In genomic region chr4:732911-733630, GRCh38 we compare ENCODE assay signal across 18 cellular contexts. TPM values are rescaled to one million over a fixed set of nuclear protein-coding genes. Genes with fewer than 3 reads are reported as not detected.
DNase-seq lines count a peak whose midpoint lies in the region; ATAC-seq and TF ChIP-seq lines count a peak whose summit lies in the region.
"Had no signal": no experiment of that assay in that cellular context is flagged by ENCODE, and none has a peak within 500 bp of the region (broad histone marks: within the 10 kb centered on the region; RNA-seq: fewer than 3 reads in every experiment).

No MANE protein-coding gene starts in this region.

- WGBS in upper lobe of left lung, 2 donors = 73 to 86% methylated on average over 3 to 32 of the region's 32 CpGs

- no peaks in the 10 kb centered on the region for H3K4me1 ChIP-seq in upper lobe of left lung

- H3K36me3 ChIP-seq in upper lobe of left lung = peaks cover 33 to 72% (median 63%) of the 10 kb centered on the region in 4 donors

- TF ChIP-seq EP300 in upper lobe of left lung (IDR thresholded peaks at IDR 0.05) = no peak

- H3K9me3 ChIP-seq in upper lobe of left lung = no peaks in the 10 kb centered on the region

- TF ChIP-seq CTCF in upper lobe of left lung (IDR thresholded peaks at IDR 0.05) = no peak

- H3K27ac ChIP-seq in upper lobe of left lung = no peak overlapping the region
- H3K27ac ChIP-seq: epithelial cell of prostate had no signal

- TF ChIP-seq POLR2A in upper lobe of left lung (IDR thresholded peaks at IDR 0.05) = no peak

- H3K27me3 ChIP-seq in upper lobe of left lung = no peaks in the 10 kb centered on the region

- no peak overlapping the region for H3K4me3 ChIP-seq in upper lobe of left lung

- ATAC-seq in Right ventricle myocardium superior (ENCODE audit: poor library complexity) (peak; percentile 26), left colon (peak; percentile 59), upper lobe of left lung (ENCODE audit: low FRiP score in 2 of 2) (peak; percentile 13 to 49), GM21529 (IDR thresholded peaks at IDR 0.05; ENCODE audit: unreplicated experiment) (no peak)

- DNase-seq in Right ventricle myocardium superior (peak; percentile 40), cardiac septum (ENCODE audit: low spot score) (no peak), left colon (no peak), upper lobe of left lung (peak in 1 of 2 donors; percentile 82), mucosa of gallbladder (ENCODE audit: low spot score) (no peak)
- DNase-seq: activated naive CD8-positive, alpha-beta T cell treated with anti-CD3 and anti-CD28 coated beads for 36 hours; AML-193; CD8-positive, alpha-beta memory T cell; DMS53; foreskin fibroblast; islet precursor cell; NCI-H1436; NCI-H524; retina; T-helper 9 cell had no signal

- intact Hi-C loops in Right ventricle myocardium superior (cut with DNase I) = no loop called here
- intact Hi-C loops in cardiac septum (cut with DNase I) = no loop called here
- intact Hi-C loops in left colon (cut with DNase I, micrococcal nuclease) = no loop called here

RNA-seq across cellular contexts. Expression of gene PCGF3, which starts 27.4 kb away (rescaled TPM):
- total RNA-seq in Right ventricle myocardium superior = 20.8 TPM
- total RNA-seq in cardiac septum = 24.3 TPM
- total RNA-seq in left colon = 10 to 100 TPM; 46.9 to 51.9 TPM
- 100 to 1,000 TPM in 1 of 6 donors, 10 to 100 TPM in 5; 36.4 to 150 (median 41.0) TPM for total RNA-seq in upper lobe of left lung
- 60.6 TPM for total RNA-seq in mucosa of gallbladder

RNA-seq across cellular contexts. Expression of gene SLC49A3, which starts 44.1 kb away (rescaled TPM):
- total RNA-seq in Right ventricle myocardium superior (14.6 TPM), cardiac septum (12.1 TPM), left colon (10 to 100 TPM; 10.7 to 15.8 TPM), upper lobe of left lung (10 to 100 TPM; 12.2 to 65.0 (median 32.3) TPM), mucosa of gallbladder (13.9 TPM)
- total RNA-seq: RPMI7951 had no signal

RNA-seq across cellular contexts. Expression of gene MYL5, which starts 58.7 kb away (rescaled TPM):
- total RNA-seq in Right ventricle myocardium superior (3.7 TPM), cardiac septum (6.5 TPM), left colon (10 to 100 TPM; 30.0 to 37.1 TPM), upper lobe of left lung (10 to 100 TPM in 4 of 6 donors, 1 to 10 TPM in 2; 4.7 to 25.1 (median 17.1) TPM), mucosa of gallbladder (17.8 TPM)

RNA-seq across cellular contexts. Expression of gene ATP5ME, which starts 59.0 kb away (rescaled TPM):
- total RNA-seq in Right ventricle myocardium superior (1,145 TPM), cardiac septum (734 TPM), left colon (100 to 1,000 TPM; 383 to 496 TPM), upper lobe of left lung (100 to 1,000 TPM in 3 of 6 donors, 10 to 100 TPM in 3; 22.6 to 216 (median 106) TPM), mucosa of gallbladder (252 TPM)
